ENCODE assay signal across 16 cellular contexts in the genomic region with DNA sequence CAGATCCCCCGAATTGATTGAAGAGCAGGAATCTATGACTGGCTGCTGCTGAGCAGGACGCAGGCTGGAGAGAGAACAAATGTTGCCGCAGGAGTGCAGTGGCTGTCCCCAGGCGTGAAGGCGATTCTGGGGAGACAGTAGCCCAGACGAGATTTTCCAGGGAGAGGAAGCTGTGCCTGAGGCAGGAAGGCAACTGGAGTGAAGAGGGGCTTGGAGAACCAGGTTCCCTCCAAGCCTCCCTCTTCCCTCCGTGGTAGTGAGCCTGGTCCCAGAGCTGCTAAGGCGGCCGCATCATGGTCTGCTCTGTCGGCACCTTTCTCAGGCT. TPM values are rescaled to one million over a fixed set of nuclear protein-coding genes. Genes with fewer than 3 reads are reported as not detected.
DNase-seq lines count a peak whose midpoint lies in the region; ATAC-seq and TF ChIP-seq lines count a peak whose summit lies in the region.
"Had no signal": no experiment of that assay in that cellular context is flagged by ENCODE, and none has a peak within 500 bp of the region (broad histone marks: within the 10 kb centered on the region; RNA-seq: fewer than 3 reads in every experiment).

No MANE protein-coding gene starts in this region.

- H3K27me3 Mint-ChIP-seq in activated CD8-positive, alpha-beta T cell treated with anti-CD3 and anti-CD28 coated beads for 36 hours: peaks cover 42% of the 10 kb centered on the region
- peaks cover 36% of the 10 kb centered on the region for H3K27me3 Mint-ChIP-seq in activated CD8-positive, alpha-beta T cell treated with anti-CD3 and anti-CD28 coated beads, Interleukin-2, amount 10 ng/mL, durations not matched to agents 7 days and 5 days (ENCODE audit: low read depth)
- H3K27me3 Mint-ChIP-seq in T-helper 17 cell: peaks cover 56% of the 10 kb centered on the region

- no peak for ATAC-seq in activated CD8-positive, alpha-beta T cell treated with anti-CD3 and anti-CD28 coated beads for 36 hours
- no peak for ATAC-seq in activated CD8-positive, alpha-beta T cell treated with anti-CD3 and anti-CD28 coated beads, Interleukin-2, amount 10 ng/mL, durations not matched to agents 7 days and 5 days
- no peak for ATAC-seq in T-helper 17 cell
- ATAC-seq in stimulated activated effector memory CD8-positive, alpha-beta T cell treated with anti-CD3 and anti-CD28 coated beads, Interleukin-12 subunit alpha, Interleukin-12 subunit beta, amount 100 ng/mL, for 72 hours: no peak

- TF ChIP-seq CTCF in activated CD8-positive, alpha-beta T cell treated with anti-CD3 and anti-CD28 coated beads for 36 hours (IDR thresholded peaks at IDR 0.05): no peak
- TF ChIP-seq CTCF in foreskin fibroblast (IDR thresholded peaks at IDR 0.05; ENCODE audit: low read depth, low read length): no peak

- no peak for DNase-seq in activated CD8-positive, alpha-beta T cell treated with anti-CD3 and anti-CD28 coated beads for 36 hours
- DNase-seq in activated CD8-positive, alpha-beta T cell treated with anti-CD3 and anti-CD28 coated beads, Interleukin-2, amount 10 ng/mL, durations not matched to agents 7 days and 5 days: no peak
- no peak for DNase-seq in T-helper 17 cell
- DNase-seq in islet precursor cell: peak; percentile 45
- DNase-seq in stimulated activated effector memory CD8-positive, alpha-beta T cell treated with anti-CD3 and anti-CD28 coated beads, Interleukin-12 subunit alpha, Interleukin-12 subunit beta, amount 100 ng/mL, for 72 hours (ENCODE audit: low spot score in 2 of 2): no peak
- no peak for DNase-seq in foreskin fibroblast
- no peak for DNase-seq in amygdala (lab: John Stamatoyannopoulos, UW)
- DNase-seq in activated CD8-positive, alpha-beta memory T cell treated with anti-CD3 and anti-CD28 coated beads, Interleukin-2, amount 50 U/mL, for 48 hours: no peak
- DNase-seq: activated naive CD4-positive, alpha-beta T cell; NCI-H1417; NCI-H2171; T1000 had no signal

- POLR2A ChIA-PET in activated CD8-positive, alpha-beta T cell treated with anti-CD3 and anti-CD28 coated beads for 36 hours (lab: Charles Lee): no interaction called here
- POLR2A ChIA-PET in activated CD8-positive, alpha-beta T cell treated with anti-CD3 and anti-CD28 coated beads, Interleukin-2, amount 10 ng/mL, durations not matched to agents 7 days and 5 days (lab: Charles Lee): no interaction called here

- no peaks in the 10 kb centered on the region for H3K9me3 Mint-ChIP-seq in activated CD8-positive, alpha-beta T cell treated with anti-CD3 and anti-CD28 coated beads for 36 hours
- no peaks in the 10 kb centered on the region for H3K9me3 Mint-ChIP-seq in activated CD8-positive, alpha-beta T cell treated with anti-CD3 and anti-CD28 coated beads, Interleukin-2, amount 10 ng/mL, durations not matched to agents 7 days and 5 days (ENCODE audit: insufficient read depth)
- no peaks in the 10 kb centered on the region for H3K9me3 Mint-ChIP-seq in stimulated activated effector memory CD8-positive, alpha-beta T cell treated with anti-CD3 and anti-CD28 coated beads, Interleukin-12 subunit alpha, Interleukin-12 subunit beta, amount 100 ng/mL, for 72 hours

- peak overlapping the region; percentile 70 for H3K4me3 Mint-ChIP-seq in activated CD8-positive, alpha-beta T cell treated with anti-CD3 and anti-CD28 coated beads for 36 hours
- H3K4me3 Mint-ChIP-seq in activated CD8-positive, alpha-beta T cell treated with anti-CD3 and anti-CD28 coated beads, Interleukin-2, amount 10 ng/mL, durations not matched to agents 7 days and 5 days: no peak overlapping the region
- H3K4me3 Mint-ChIP-seq in T-helper 17 cell: peak overlapping the region; percentile 71
- peak overlapping the region; percentile 53 for H3K4me3 Mint-ChIP-seq in stimulated activated effector memory CD8-positive, alpha-beta T cell treated with anti-CD3 and anti-CD28 coated beads, Interleukin-12 subunit alpha, Interleukin-12 subunit beta, amount 100 ng/mL, for 72 hours

- no peaks in the 10 kb centered on the region for H3K9me3 ChIP-seq in T-helper 17 cell (ENCODE audit: control insufficient read depth, low read length, poor library complexity, severe bottlenecking)

- peaks cover 8% of the 10 kb centered on the region for H3K4me1 Mint-ChIP-seq in activated CD8-positive, alpha-beta T cell treated with anti-CD3 and anti-CD28 coated beads for 36 hours (ENCODE audit: low read depth)
- H3K4me1 Mint-ChIP-seq in activated CD8-positive, alpha-beta T cell treated with anti-CD3 and anti-CD28 coated beads, Interleukin-2, amount 10 ng/mL, durations not matched to agents 7 days and 5 days (ENCODE audit: low read depth): peaks cover 14% of the 10 kb centered on the region
- peaks cover 11% of the 10 kb centered on the region for H3K4me1 Mint-ChIP-seq in T-helper 17 cell
- peaks cover 23% of the 10 kb centered on the region for H3K4me1 Mint-ChIP-seq in stimulated activated effector memory CD8-positive, alpha-beta T cell treated with anti-CD3 and anti-CD28 coated beads, Interleukin-12 subunit alpha, Interleukin-12 subunit beta, amount 100 ng/mL, for 72 hours

- no peak overlapping the region for H3K4me3 ChIP-seq in foreskin fibroblast (ENCODE audit: low read depth in 1 of 2, low read length in 2 of 2)

- H3K36me3 Mint-ChIP-seq in activated CD8-positive, alpha-beta T cell treated with anti-CD3 and anti-CD28 coated beads for 36 hours (ENCODE audit: low read depth): no peaks in the 10 kb centered on the region
- H3K36me3 Mint-ChIP-seq in activated CD8-positive, alpha-beta T cell treated with anti-CD3 and anti-CD28 coated beads, Interleukin-2, amount 10 ng/mL, durations not matched to agents 7 days and 5 days (ENCODE audit: low read depth): no peaks in the 10 kb centered on the region
- peaks cover 3% of the 10 kb centered on the region for H3K36me3 Mint-ChIP-seq in T-helper 17 cell (ENCODE audit: low read depth)
- no peaks in the 10 kb centered on the region for H3K36me3 Mint-ChIP-seq in stimulated activated effector memory CD8-positive, alpha-beta T cell treated with anti-CD3 and anti-CD28 coated beads, Interleukin-12 subunit alpha, Interleukin-12 subunit beta, amount 100 ng/mL, for 72 hours

- no peak overlapping the region for H3K27ac Mint-ChIP-seq in activated CD8-positive, alpha-beta T cell treated with anti-CD3 and anti-CD28 coated beads for 36 hours
- no peak overlapping the region for H3K27ac Mint-ChIP-seq in activated CD8-positive, alpha-beta T cell treated with anti-CD3 and anti-CD28 coated beads, Interleukin-2, amount 10 ng/mL, durations not matched to agents 7 days and 5 days
- no peak overlapping the region for H3K27ac Mint-ChIP-seq in T-helper 17 cell
- no peak overlapping the region for H3K27ac Mint-ChIP-seq in stimulated activated effector memory CD8-positive, alpha-beta T cell treated with anti-CD3 and anti-CD28 coated beads, Interleukin-12 subunit alpha, Interleukin-12 subunit beta, amount 100 ng/mL, for 72 hours
- H3K27ac Mint-ChIP-seq: activated CD4-positive, alpha-beta T cell treated with anti-CD3 and anti-CD28 coated beads for 36 hours had no signal

- CTCF ChIA-PET in activated CD8-positive, alpha-beta T cell treated with anti-CD3 and anti-CD28 coated beads for 36 hours (lab: Charles Lee): interaction anchor here (1.0 to 8.7 kb wide), 4 partner anchors 189 to 399 kb away, joined by 3 to 121 read pairs (median 40); no protein-coding TSS in a partner anchor
- CTCF ChIA-PET in activated CD8-positive, alpha-beta T cell treated with anti-CD3 and anti-CD28 coated beads, Interleukin-2, amount 10 ng/mL, durations not matched to agents 7 days and 5 days (lab: Charles Lee): interaction anchor here (1.6 to 9.6 kb wide), 3 partner anchors 27 to 397 kb away, joined by 4 to 99 read pairs (median 76); no protein-coding TSS in a partner anchor

- intact Hi-C loops in activated CD8-positive, alpha-beta T cell treated with anti-CD3 and anti-CD28 coated beads for 36 hours (cut with micrococcal nuclease): loop anchor here (5.0 to 10.0 kb wide), 3 partner anchors 215 to 400 kb away; no protein-coding TSS in a partner anchor

RNA-seq across cellular contexts. Expression of a gene that starts 1.3 kb away (rescaled TPM):
- 1 to 10 TPM; 3.5 to 4.7 TPM for total RNA-seq in activated CD8-positive, alpha-beta T cell treated with anti-CD3 and anti-CD28 coated beads for 36 hours
- total RNA-seq in activated CD8-positive, alpha-beta T cell treated with anti-CD3 and anti-CD28 coated beads, Interleukin-2, amount 10 ng/mL, durations not matched to agents 7 days and 5 days: 1 to 10 TPM; 1.4 to 1.8 TPM
- total RNA-seq in T-helper 17 cell: not detected
- total RNA-seq: epithelial cell of proximal tubule, lower leg skin, pulmonary artery endothelial cell had no signal

RNA-seq across cellular contexts. Expression of a gene that starts 34.0 kb away (rescaled TPM):
- total RNA-seq in activated CD8-positive, alpha-beta T cell treated with anti-CD3 and anti-CD28 coated beads for 36 hours: 10 to 100 TPM; 26.5 to 27.2 TPM
- 10 to 100 TPM; 32.2 to 36.2 TPM for total RNA-seq in activated CD8-positive, alpha-beta T cell treated with anti-CD3 and anti-CD28 coated beads, Interleukin-2, amount 10 ng/mL, durations not matched to agents 7 days and 5 days
- 10 to 100 TPM; 55.5 to 67.2 TPM for total RNA-seq in T-helper 17 cell
